Comparison of ENCODE assay signal across 13 cellular contexts in the genomic region with DNA sequence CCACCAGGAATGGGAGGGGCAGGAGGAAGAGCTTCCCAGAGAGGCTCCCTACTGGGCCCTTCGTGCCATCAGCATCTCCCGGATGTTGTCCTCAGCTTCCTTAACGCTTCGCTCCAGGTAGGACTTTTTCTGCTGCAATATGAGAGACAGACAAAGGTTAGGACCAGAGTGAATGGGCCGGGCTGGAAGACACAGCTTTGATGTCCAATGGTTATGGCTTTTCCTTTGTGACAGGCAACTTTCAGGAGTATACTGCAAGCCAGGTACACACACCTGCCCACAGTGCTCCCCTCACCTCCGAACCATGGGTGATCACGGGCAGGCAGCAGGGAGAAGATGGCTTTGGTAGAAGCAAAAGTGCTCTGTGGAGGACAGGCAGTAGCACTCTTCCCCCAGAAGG. TPM values are rescaled to one million over a fixed set of nuclear protein-coding genes. Genes with fewer than 3 reads are reported as not detected.
A peak's percentile ranks its signal among the peaks of the same experiment; 100 is the strongest.
DNase-seq lines count a peak whose midpoint lies in the region; ATAC-seq and TF ChIP-seq lines count a peak whose summit lies in the region.
"Had no signal": no experiment of that assay in that cellular context is flagged by ENCODE, and none has a peak within 500 bp of the region (broad histone marks: within the 10 kb centered on the region; RNA-seq: fewer than 3 reads in every experiment).

No MANE protein-coding gene starts in this region.

- whole genome bisulfite sequencing in esophagus muscularis mucosa: 76% methylated on average over 7 of the region's 7 CpGs

- H3K36me3 ChIP-seq in left ventricle myocardium inferior: peaks cover 24% of the 10 kb centered on the region
- H3K36me3 ChIP-seq in esophagus muscularis mucosa: peaks cover 0 to 32% (median 16%) of the 10 kb centered on the region in 4 donors
- H3K36me3 ChIP-seq: colonic mucosa, neural progenitor cell had no signal

- TF ChIP-seq EP300 in esophagus muscularis mucosa (IDR thresholded peaks at IDR 0.05): no peak

- H3K4me3 ChIP-seq in left ventricle myocardium inferior: no peak overlapping the region
- no peak overlapping the region for H3K4me3 ChIP-seq in esophagus muscularis mucosa
- H3K4me3 ChIP-seq: colonic mucosa, neural progenitor cell had no signal

- TF ChIP-seq CTCF in left ventricle myocardium inferior (IDR thresholded peaks at IDR 0.05; ENCODE audit: borderline replicate concordance) (no peak), esophagus muscularis mucosa (IDR thresholded peaks at IDR 0.05) (no peak), omental fat pad (IDR thresholded peaks at IDR 0.05) (no peak)

- intact Hi-C loops in left ventricle myocardium inferior (cut with micrococcal nuclease): no loop called here
- intact Hi-C loops in Right ventricle myocardium inferior (cut with DNase I): no loop called here
- intact Hi-C loops in esophagus muscularis mucosa (cut with DNase I): no loop called here

- H3K27me3 ChIP-seq in left ventricle myocardium inferior (ENCODE audit: low read depth) (no peaks in the 10 kb centered on the region), esophagus muscularis mucosa (no peaks in the 10 kb centered on the region)
- H3K27me3 ChIP-seq: colonic mucosa, neural progenitor cell had no signal

- H3K27ac ChIP-seq in left ventricle myocardium inferior (replicated peaks): peak overlapping the region; percentile 92
- H3K27ac ChIP-seq in esophagus muscularis mucosa (replicated peaks in 1 of 4): peak overlapping the region; percentile 67 to 79 (median 72)
- H3K27ac ChIP-seq: colonic mucosa, neural progenitor cell had no signal

- no peak for DNase-seq in left ventricle myocardium inferior
- no peak for DNase-seq in Right ventricle myocardium inferior (ENCODE audit: missing footprints)
- no peak for DNase-seq in esophagus muscularis mucosa (ENCODE audit: extremely low spot score)
- DNase-seq in omental fat pad (ENCODE audit: low spot score): no peak
- no peak for DNase-seq in central memory CD4-positive, alpha-beta T cell
- DNase-seq in left lobe of liver (ENCODE audit: low spot score): no peak
- DNase-seq in OCI-M1 (lab: John Stamatoyannopoulos, UW): no peak
- DNase-seq: colonic mucosa; DMS53; NCI-H2171 treated with DMSO at 0.1 percent for 48 hours; stimulated activated CD8-positive, alpha-beta memory T cell treated with anti-CD3 and anti-CD28 coated beads, Interleukin-4, amount 100 ng/mL, for 48 hours had no signal

- H3K9me3 ChIP-seq in left ventricle myocardium inferior (replicated peaks) (no peaks in the 10 kb centered on the region), esophagus muscularis mucosa (no peaks in the 10 kb centered on the region)
- H3K9me3 ChIP-seq: colonic mucosa had no signal

- H3K4me1 ChIP-seq in left ventricle myocardium inferior (peaks cover 95% of the 10 kb centered on the region), esophagus muscularis mucosa (peaks cover 59 to 75% (median 69%) of the 10 kb centered on the region in 4 donors)

- ATAC-seq in Right ventricle myocardium inferior (no peak), omental fat pad (ENCODE audit: low FRiP score) (peak; percentile 3), GM18519 (IDR thresholded peaks at IDR 0.05; ENCODE audit: low FRiP score, unreplicated experiment) (no peak), left lobe of liver (no peak)

- no peak for TF ChIP-seq POLR2A in esophagus muscularis mucosa (IDR thresholded peaks at IDR 0.05; ENCODE audit: low read depth)

RNA-seq across cellular contexts. Expression of a gene that starts 57.0 kb away (rescaled TPM):
- total RNA-seq in left ventricle myocardium inferior (68.7 TPM), Right ventricle myocardium inferior (80.6 TPM), esophagus muscularis mucosa (100 to 1,000 TPM in 2 of 4 donors, 10 to 100 TPM in 2; 84.8 to 126 (median 101) TPM), omental fat pad (100 to 1,000 TPM in 2 of 4 donors, 10 to 100 TPM in 2; 54.1 to 110 (median 88.6) TPM), left lobe of liver (11.0 TPM)
